22 cellular contexts compared by ENCODE assay signal in the genomic region with DNA sequence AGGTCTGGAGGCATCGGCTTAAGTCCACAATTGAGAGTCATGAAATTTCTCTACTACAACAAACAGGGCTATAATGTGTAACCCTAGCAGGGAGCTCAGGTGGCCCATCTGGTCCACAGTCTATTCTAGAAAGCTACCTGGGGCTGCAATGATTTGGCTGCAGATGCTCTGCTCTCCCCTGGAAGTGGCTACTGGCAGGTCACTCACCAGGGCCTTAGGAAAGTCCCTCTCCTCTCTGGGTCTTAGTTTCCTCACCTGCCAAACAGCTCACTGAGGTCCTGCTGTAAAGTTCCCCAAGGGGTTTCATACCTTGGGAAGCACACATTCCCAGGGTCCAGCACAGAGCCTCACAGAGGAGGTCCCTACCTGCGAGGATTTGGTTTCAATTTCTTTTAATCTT. TPM values are rescaled to one million over a fixed set of nuclear protein-coding genes. Genes with fewer than 3 reads are reported as not detected.
DNase-seq lines count a peak whose midpoint lies in the region; ATAC-seq, FAIRE-seq and TF ChIP-seq lines count a peak whose summit lies in the region.
"Had no signal": no experiment of that assay in that cellular context is flagged by ENCODE, and none has a peak within 500 bp of the region (broad histone marks: within the 10 kb centered on the region; RNA-seq: fewer than 3 reads in every experiment).

No MANE protein-coding gene starts in this region.

- in situ Hi-C loops in HepG2 (cut with HindIII; ENCODE audit: extremely low pct_ligation_motif_present, low pct_unique_long_range_greater_than_20kb): loop anchor here (10.0 kb wide), 1 partner anchor 1266 kb away; no protein-coding TSS in a partner anchor
- in situ Hi-C loops in HAP-1 (cut with MboI; ENCODE audit: low sequenced_read_pairs): loop anchor here (10.0 kb wide), 1 partner anchor 1266 kb away; no protein-coding TSS in a partner anchor

- CTCF ChIA-PET in PC-9 (lab: Charles Lee) (interaction anchor here (0.5 to 1.5 kb wide), 5 partner anchors 33 to 1170 kb away, joined by 3 to 6 read pairs (median 4); no protein-coding TSS in a partner anchor), HepG2 (lab: Yijun Ruan, JAX; ENCODE audit: low intra/inter-chr PET ratio, low total read pairs) (interaction anchor here (1.6 to 2.5 kb wide), 2 partner anchors 433 to 1170 kb away, joined by 7 to 20 read pairs; no protein-coding TSS in a partner anchor)

- TF ChIP-seq EP300 in HepG2 (IDR thresholded peaks at IDR 0.05; ENCODE audit: low read depth in 2 of 2, low read length in 2 of 2): no peak
- no peak for TF ChIP-seq EP300 in HepG2 (CRISPR knock-in tag; IDR thresholded peaks at IDR 0.05; ENCODE audit: borderline replicate concordance)

- TF ChIP-seq RAD21 in HepG2 (CRISPR knock-in tag; IDR thresholded peaks at IDR 0.05): no peak

- peaks cover 43% of the 10 kb centered on the region for H3K27me3 Mint-ChIP-seq in activated CD4-positive, alpha-beta T cell treated with anti-CD3 and anti-CD28 coated beads, Interleukin-2, amount 10 ng/mL, durations not matched to agents 24 days and 14 days
- H3K27me3 Mint-ChIP-seq in CD14-positive monocyte (ENCODE audit: low read depth in 3 of 3): peaks cover 44 to 67% (median 60%) of the 10 kb centered on the region in 3 donors

- ATAC-seq in HepG2 (no peak), thoracic aorta (ENCODE audit: insufficient number of reproducible peaks, low FRiP score, low read depth) (no peak)

- peaks cover 17% of the 10 kb centered on the region; the same call in 1 of the 2 replicates for H3K36me3 ChIP-seq in PC-9 (ENCODE audit: low read depth)
- H3K36me3 ChIP-seq in HepG2 (replicated peaks in 1 of 2; ENCODE audit: control insufficient read depth in 1 of 2, insufficient read depth in 2 of 2, low read length in 2 of 2): no peaks in the 10 kb centered on the region
- H3K36me3 ChIP-seq in thoracic aorta: peaks cover 17% of the 10 kb centered on the region
- H3K36me3 ChIP-seq in HAP-1 (replicated peaks): no peaks in the 10 kb centered on the region

- H3K27ac ChIP-seq in PC-9 (peak overlapping the region; percentile 36), HepG2 (ENCODE audit: extremely low read length, insufficient read depth, low read length) (no peak overlapping the region), thoracic aorta (no peak overlapping the region)
- H3K27ac ChIP-seq: HL-60, thyroid gland had no signal

- no peaks in the 10 kb centered on the region; the same call in 1 of the 2 replicates for H4K20me1 ChIP-seq in PC-9 (ENCODE audit: insufficient read depth)
- H4K20me1 ChIP-seq in HepG2 (ENCODE audit: insufficient read depth, low read length): peaks cover 7% of the 10 kb centered on the region; the same call in 1 of the 2 replicates

- TF ChIP-seq CTCF in PC-9 (conservative IDR thresholded peaks at IDR 0.05) (no peak), HepG2 (CRISPR knock-in tag; IDR thresholded peaks at IDR 0.05) (no peak), thoracic aorta (IDR thresholded peaks at IDR 0.05) (no peak), CD14-positive monocyte (IDR thresholded peaks at IDR 0.05) (no peak)

- FAIRE-seq in HepG2 (lab: Jason Lieb, UNC): no peak
- FAIRE-seq: endometrium, G401.6, GM12891 had no signal

- H3K9me3 ChIP-seq in PC-9 (ENCODE audit: insufficient read depth, low read depth) (no peaks in the 10 kb centered on the region), HepG2 (ENCODE audit: low read length) (no peaks in the 10 kb centered on the region), thoracic aorta (no peaks in the 10 kb centered on the region), HAP-1 (no peaks in the 10 kb centered on the region)
- H3K9me3 ChIP-seq: thyroid gland had no signal

- H3K27ac Mint-ChIP-seq in activated CD4-positive, alpha-beta T cell treated with anti-CD3 and anti-CD28 coated beads, Interleukin-2, amount 10 ng/mL, durations not matched to agents 24 days and 14 days: no peak overlapping the region
- no peak overlapping the region for H3K27ac Mint-ChIP-seq in CD14-positive monocyte
- H3K27ac Mint-ChIP-seq: immature natural killer cell had no signal

- intact Hi-C loops in activated CD4-positive, alpha-beta T cell treated with anti-CD3 and anti-CD28 coated beads, Interleukin-2, amount 10 ng/mL, durations not matched to agents 24 days and 14 days (cut with micrococcal nuclease): no loop called here
- intact Hi-C loops in PC-9 (cut with micrococcal nuclease; ENCODE audit: unreplicated experiment) (no loop called here), HepG2 (cut with micrococcal nuclease; ENCODE audit: unreplicated experiment) (no loop called here), CD14-positive monocyte (cut with micrococcal nuclease) (loop anchor here (2.0 to 5.0 kb wide), 3 partner anchors 1259 to 1334 kb away; no protein-coding TSS in a partner anchor)

- POLR2A ChIA-PET in PC-9 (lab: Charles Lee; ENCODE audit: unreplicated experiment) (interaction anchor here (0.6 kb wide), 2 partner anchors 1060 to 1649 kb away, joined by 3 to 4 read pairs; no protein-coding TSS in a partner anchor), HepG2 (lab: Yijun Ruan, JAX) (interaction anchor here (0.8 kb wide), 1 partner anchor 37 kb away, joined by 3 read pairs; no protein-coding TSS in a partner anchor)

- DNase-seq in activated CD4-positive, alpha-beta T cell treated with anti-CD3 and anti-CD28 coated beads, Interleukin-2, amount 10 ng/mL, durations not matched to agents 24 days and 14 days: peak; percentile 55
- no peak for DNase-seq in activated CD4-positive, alpha-beta T cell treated with anti-CD3 and anti-CD28 coated beads for 1 hour
- no peak for DNase-seq in PC-9
- no peak for DNase-seq in HepG2 (ENCODE audit: low spot score)
- no peak for DNase-seq in thoracic aorta (ENCODE audit: low spot score)
- DNase-seq in HAP-1 (ENCODE audit: low spot score in 2 of 2): no peak
- no peak for DNase-seq in activated CD4-positive, alpha-beta T cell treated with anti-CD3 and anti-CD28 coated beads, Interleukin-2, amount 50 U/mL, for 4 hours
- no peak for DNase-seq in CD14-positive monocyte (ENCODE audit: low spot score)
- DNase-seq: amygdala, COR-L47, immature natural killer cell, KBM-7, NCI-H1105 treated with DMSO at 0.1 percent for 48 hours, thyroid gland had no signal

- H3F3A ChIP-seq in PC-9 (ENCODE audit: insufficient read depth, low read depth): peaks cover 37% of the 10 kb centered on the region; the same call in 1 of the 2 replicates

- H2AFZ ChIP-seq in PC-9: no peak overlapping the region
- no peak overlapping the region for H2AFZ ChIP-seq in HepG2 (ENCODE audit: low read length)

- 23% methylated on average over 1 of the region's 2 CpGs for WGBS in HepG2 (ENCODE audit: low lambda C conversion rate)

- H3K4me3 Mint-ChIP-seq in activated CD4-positive, alpha-beta T cell treated with anti-CD3 and anti-CD28 coated beads, Interleukin-2, amount 10 ng/mL, durations not matched to agents 24 days and 14 days: no peak overlapping the region
- H3K4me3 Mint-ChIP-seq in CD14-positive monocyte: peak overlapping the region in 1 of 2 donors; percentile 46

- no TSS peak for BruUV-seq in PC-9 (replicated peaks; lab: Mats Ljungman, UMichigan)
- BruUV-seq in HepG2 (replicated peaks; lab: Mats Ljungman, UMichigan): no TSS peak

- H3K9ac ChIP-seq in HepG2 (ENCODE audit: insufficient read depth, low read depth, low read length): no peak overlapping the region

- H3K9me2 ChIP-seq in PC-9 (ENCODE audit: insufficient read depth): no peaks in the 10 kb centered on the region

- no peak for TF ChIP-seq POLR2A in HepG2 (IDR thresholded peaks at IDR 0.05; ENCODE audit: insufficient read depth in 1 of 2, low read depth in 2 of 2, low read length in 2 of 2)

- H3K79me2 ChIP-seq in PC-9 (ENCODE audit: low read depth) (peaks cover 28% of the 10 kb centered on the region), HepG2 (ENCODE audit: insufficient read depth, low read length) (no peaks in the 10 kb centered on the region)

- H3K4me2 ChIP-seq in PC-9 (peak overlapping the region; percentile 93), HepG2 (ENCODE audit: low read depth, low read length) (peak overlapping the region; percentile 34; the same call in 1 of the 2 replicates)

- no peaks in the 10 kb centered on the region for H3K36me3 Mint-ChIP-seq in activated CD4-positive, alpha-beta T cell treated with anti-CD3 and anti-CD28 coated beads, Interleukin-2, amount 10 ng/mL, durations not matched to agents 24 days and 14 days (ENCODE audit: low read depth)
- no peaks in the 10 kb centered on the region for H3K36me3 Mint-ChIP-seq in CD14-positive monocyte

- no peaks in the 10 kb centered on the region for H3K9me3 Mint-ChIP-seq in activated CD4-positive, alpha-beta T cell treated with anti-CD3 and anti-CD28 coated beads, Interleukin-2, amount 10 ng/mL, durations not matched to agents 24 days and 14 days
- H3K9me3 Mint-ChIP-seq in CD14-positive monocyte: peaks cover 0 to 9% (median 0%) of the 10 kb centered on the region in 7 donors

- peaks cover 28% of the 10 kb centered on the region for H3K4me1 ChIP-seq in PC-9 (replicated peaks; ENCODE audit: insufficient read depth)
- H3K4me1 ChIP-seq in HepG2 (ENCODE audit: insufficient read depth, low read length): peaks cover 27% of the 10 kb centered on the region
- H3K4me1 ChIP-seq in thoracic aorta (ENCODE audit: control insufficient read depth in 1 of 2, low read depth in 2 of 2): peaks cover 8 to 53% of the 10 kb centered on the region in 2 donors
- no peaks in the 10 kb centered on the region for H3K4me1 ChIP-seq in HAP-1

- H3K4me3 ChIP-seq in PC-9: peak overlapping the region; percentile 84
- H3K4me3 ChIP-seq in HepG2 (replicated peaks in 1 of 3; ENCODE audit: insufficient read depth in 1 of 3, low read depth in 2 of 3, low read length in 3 of 3): no peak overlapping the region; a peak in 1 of 6 replicates
- peak overlapping the region; percentile 55 for H3K4me3 ChIP-seq in thoracic aorta
- no peak overlapping the region for H3K4me3 ChIP-seq in HAP-1
- H3K4me3 ChIP-seq: thyroid gland had no signal

- H3K27me3 ChIP-seq in PC-9 (ENCODE audit: insufficient read depth, low read depth) (no peaks in the 10 kb centered on the region), HepG2 (ENCODE audit: control insufficient read depth in 1 of 2, insufficient read depth in 2 of 2, low read length in 2 of 2) (peaks cover 7 to 42% of the 10 kb centered on the region in 2 experiments; a peak in 4 of 5 replicates), thoracic aorta (replicated peaks; ENCODE audit: insufficient read depth) (no peaks in the 10 kb centered on the region), HAP-1 (ENCODE audit: low read depth) (peaks cover 45% of the 10 kb centered on the region)
- H3K27me3 ChIP-seq: thyroid gland had no signal

- peaks cover 20% of the 10 kb centered on the region for H3K4me1 Mint-ChIP-seq in activated CD4-positive, alpha-beta T cell treated with anti-CD3 and anti-CD28 coated beads, Interleukin-2, amount 10 ng/mL, durations not matched to agents 24 days and 14 days
- peaks cover 4% of the 10 kb centered on the region for H3K4me1 Mint-ChIP-seq in CD14-positive monocyte

RNA-seq across cellular contexts. Expression of a gene that starts 2.5 kb away (rescaled TPM):
- total RNA-seq in activated CD4-positive, alpha-beta T cell treated with anti-CD3 and anti-CD28 coated beads, Interleukin-2, amount 10 ng/mL, durations not matched to agents 24 days and 14 days: 0.72 and 1.5 TPM in 2 replicates
- 237 and 386 TPM in 2 replicates for total RNA-seq in PC-9 (2021)
- not detected in 2 replicates for total RNA-seq in HepG2 (2016; rRNA removed; fragmentation: Illumina TruSeq; extraction: Trizol)
- total RNA-seq in HepG2 (2016; cell fraction: cytosol; rRNA removed; fragmentation: Illumina TruSeq; extraction: Trizol; ENCODE audit: low read depth): not detected in 2 replicates
- 0.04 TPM in 1 of 2 replicates, not detected in the other for total RNA-seq in HepG2 (2016; cell fraction: insoluble cytoplasmic fraction; rRNA removed; fragmentation: Illumina TruSeq; extraction: Trizol)
- not detected in 2 replicates for total RNA-seq in HepG2 (2016; cell fraction: membrane; rRNA removed; fragmentation: Illumina TruSeq; extraction: Trizol)
- not detected in 2 replicates for total RNA-seq in HepG2 (2016; cell fraction: nucleus; rRNA removed; fragmentation: Illumina TruSeq; extraction: Trizol)
- 57.5 and 91.8 TPM in 2 replicates for polyA plus RNA-seq in HepG2 (2011; rRNA removed)
- polyA plus RNA-seq in HepG2 (2011; cell fraction: cytosol; rRNA removed): 49.1 and 87.6 TPM in 2 replicates
- 42.3 and 57.8 TPM in 2 replicates for polyA plus RNA-seq in HepG2 (2011; cell fraction: nucleus; rRNA removed)
- 261 and 275 TPM in 2 replicates for polyA plus RNA-seq in HepG2 (2012)
- polyA plus RNA-seq in HepG2 (2016; cell fraction: cytosol; fragmentation: Illumina TruSeq; extraction: Trizol; ENCODE audit: low read depth): not detected in 2 replicates
- polyA plus RNA-seq in HepG2 (2016; cell fraction: insoluble cytoplasmic fraction; fragmentation: Illumina TruSeq; extraction: Trizol; ENCODE audit: low read depth): 0.15 TPM in 1 of 2 replicates, not detected in the other
- not detected in 2 replicates for polyA plus RNA-seq in HepG2 (2016; cell fraction: membrane; fragmentation: Illumina TruSeq; extraction: Trizol; ENCODE audit: low read depth)
- polyA plus RNA-seq in HepG2 (2016; cell fraction: nucleus; fragmentation: Illumina TruSeq; extraction: Trizol; ENCODE audit: insufficient read depth, low read depth): 0.41 TPM in 1 of 2 replicates, not detected in the other
- polyA minus RNA-seq in HepG2 (2011; rRNA and poly(A)+ RNA removed; ENCODE audit: low replicate concordance): 32.4 and 48.2 TPM in 2 replicates
- 28.6 and 53.0 TPM in 2 replicates for polyA minus RNA-seq in HepG2 (2011; cell fraction: cytosol; rRNA and poly(A)+ RNA removed)
- polyA minus RNA-seq in HepG2 (2011; cell fraction: nucleus; rRNA and poly(A)+ RNA removed): 15.1 and 33.7 TPM in 2 replicates
- total RNA-seq in thoracic aorta: 1,000 to 10,000 TPM in 1 of 2 donors, 100 to 1,000 TPM in 1; 884 to 1,323 TPM
- polyA plus RNA-seq in CD14-positive monocyte: under 1 TPM in 1 of 2 donors, not detected in 1; 0.06 TPM

RNA-seq across cellular contexts. Expression of a gene that starts 30.3 kb away (rescaled TPM):
- total RNA-seq in activated CD4-positive, alpha-beta T cell treated with anti-CD3 and anti-CD28 coated beads, Interleukin-2, amount 10 ng/mL, durations not matched to agents 24 days and 14 days: not detected in 2 replicates
- 0.33 and 0.92 TPM in 2 replicates for total RNA-seq in PC-9 (2021)
- total RNA-seq in HepG2 (2016; rRNA removed; fragmentation: Illumina TruSeq; extraction: Trizol): 2.8 and 5.4 TPM in 2 replicates
- total RNA-seq in HepG2 (2016; cell fraction: cytosol; rRNA removed; fragmentation: Illumina TruSeq; extraction: Trizol; ENCODE audit: low read depth): 1.7 and 1.8 TPM in 2 replicates
- total RNA-seq in HepG2 (2016; cell fraction: insoluble cytoplasmic fraction; rRNA removed; fragmentation: Illumina TruSeq; extraction: Trizol): 2.3 and 4.6 TPM in 2 replicates
- total RNA-seq in HepG2 (2016; cell fraction: membrane; rRNA removed; fragmentation: Illumina TruSeq; extraction: Trizol): 2.0 and 3.0 TPM in 2 replicates
- total RNA-seq in HepG2 (2016; cell fraction: nucleus; rRNA removed; fragmentation: Illumina TruSeq; extraction: Trizol): 5.6 and 6.7 TPM in 2 replicates
- polyA plus RNA-seq in HepG2 (2011; rRNA removed): 885 and 989 TPM in 2 replicates
- 891 and 942 TPM in 2 replicates for polyA plus RNA-seq in HepG2 (2011; cell fraction: cytosol; rRNA removed)
- polyA plus RNA-seq in HepG2 (2011; cell fraction: nucleus; rRNA removed): 894 and 1,114 TPM in 2 replicates
- 2,786 and 3,532 TPM in 2 replicates for polyA plus RNA-seq in HepG2 (2012)
- 2.6 and 3.7 TPM in 2 replicates for polyA plus RNA-seq in HepG2 (2016; cell fraction: cytosol; fragmentation: Illumina TruSeq; extraction: Trizol; ENCODE audit: low read depth)
- 3.0 and 3.5 TPM in 2 replicates for polyA plus RNA-seq in HepG2 (2016; cell fraction: insoluble cytoplasmic fraction; fragmentation: Illumina TruSeq; extraction: Trizol; ENCODE audit: low read depth)
- 3.3 and 3.5 TPM in 2 replicates for polyA plus RNA-seq in HepG2 (2016; cell fraction: membrane; fragmentation: Illumina TruSeq; extraction: Trizol; ENCODE audit: low read depth)
- 15.4 and 16.5 TPM in 2 replicates for polyA plus RNA-seq in HepG2 (2016; cell fraction: nucleus; fragmentation: Illumina TruSeq; extraction: Trizol; ENCODE audit: insufficient read depth, low read depth)
- polyA minus RNA-seq in HepG2 (2011; rRNA and poly(A)+ RNA removed; ENCODE audit: low replicate concordance): 0.12 and 335 TPM in 2 replicates
- polyA minus RNA-seq in HepG2 (2011; cell fraction: cytosol; rRNA and poly(A)+ RNA removed): 850 and 1,063 TPM in 2 replicates
- 152 and 215 TPM in 2 replicates for polyA minus RNA-seq in HepG2 (2011; cell fraction: nucleus; rRNA and poly(A)+ RNA removed)
- not detected for total RNA-seq in thoracic aorta
- not detected for polyA plus RNA-seq in CD14-positive monocyte
- total RNA-seq: A673, mesenteric fat pad, skeletal muscle tissue, thyroid gland had no signal
- polyA plus RNA-seq: immature natural killer cell had no signal

RNA-seq across cellular contexts. Expression of a gene that starts 45.7 kb away (rescaled TPM):
- total RNA-seq in activated CD4-positive, alpha-beta T cell treated with anti-CD3 and anti-CD28 coated beads, Interleukin-2, amount 10 ng/mL, durations not matched to agents 24 days and 14 days: not detected in 2 replicates
- not detected in 2 replicates for total RNA-seq in PC-9 (2021)
- not detected in 2 replicates for total RNA-seq in HepG2 (2016; rRNA removed; fragmentation: Illumina TruSeq; extraction: Trizol)
- total RNA-seq in HepG2 (2016; cell fraction: cytosol; rRNA removed; fragmentation: Illumina TruSeq; extraction: Trizol; ENCODE audit: low read depth): not detected in 2 replicates
- total RNA-seq in HepG2 (2016; cell fraction: insoluble cytoplasmic fraction; rRNA removed; fragmentation: Illumina TruSeq; extraction: Trizol): not detected in 2 replicates
- total RNA-seq in HepG2 (2016; cell fraction: membrane; rRNA removed; fragmentation: Illumina TruSeq; extraction: Trizol): not detected in 2 replicates
- total RNA-seq in HepG2 (2016; cell fraction: nucleus; rRNA removed; fragmentation: Illumina TruSeq; extraction: Trizol): not detected in 2 replicates
- 0.92 and 2.3 TPM in 2 replicates for polyA plus RNA-seq in HepG2 (2011; rRNA removed)
- polyA plus RNA-seq in HepG2 (2011; cell fraction: cytosol; rRNA removed): 0.56 and 1.3 TPM in 2 replicates
- polyA plus RNA-seq in HepG2 (2011; cell fraction: nucleus; rRNA removed): 0.79 and 1.6 TPM in 2 replicates
- polyA plus RNA-seq in HepG2 (2012): 1.8 and 2.3 TPM in 2 replicates
- polyA plus RNA-seq in HepG2 (2016; cell fraction: cytosol; fragmentation: Illumina TruSeq; extraction: Trizol; ENCODE audit: low read depth): not detected in 2 replicates
- not detected in 2 replicates for polyA plus RNA-seq in HepG2 (2016; cell fraction: insoluble cytoplasmic fraction; fragmentation: Illumina TruSeq; extraction: Trizol; ENCODE audit: low read depth)
- not detected in 2 replicates for polyA plus RNA-seq in HepG2 (2016; cell fraction: membrane; fragmentation: Illumina TruSeq; extraction: Trizol; ENCODE audit: low read depth)
- not detected in 2 replicates for polyA plus RNA-seq in HepG2 (2016; cell fraction: nucleus; fragmentation: Illumina TruSeq; extraction: Trizol; ENCODE audit: insufficient read depth, low read depth)
- polyA minus RNA-seq in HepG2 (2011; rRNA and poly(A)+ RNA removed; ENCODE audit: low replicate concordance): 0.34 TPM in 1 of 2 replicates, not detected in the other
- 0.35 and 0.59 TPM in 2 replicates for polyA minus RNA-seq in HepG2 (2011; cell fraction: cytosol; rRNA and poly(A)+ RNA removed)
- polyA minus RNA-seq in HepG2 (2011; cell fraction: nucleus; rRNA and poly(A)+ RNA removed): 0.26 and 0.75 TPM in 2 replicates
- total RNA-seq in thoracic aorta: not detected
- not detected for polyA plus RNA-seq in CD14-positive monocyte
- total RNA-seq: A673, cerebellum, mesenteric fat pad, skeletal muscle tissue, thyroid gland had no signal
- polyA plus RNA-seq: immature natural killer cell had no signal

Comparison
In these comparisons a context has a peak if more than half of its experiments do, and no peak if none do; other contexts are left out.
1. H3K4me3 ChIP-seq: peak in PC-9 (single experiment) and thoracic aorta (single experiment); none in HepG2 (0 of 3) and HAP-1 (single experiment).
2. RNA of a gene that starts 2.5 kb away (total RNA-seq): 884 to 1,323 TPM in thoracic aorta and 237 to 386 TPM in PC-9; 0.72 to 1.5 TPM in activated CD4-positive, alpha-beta T cell treated with anti-CD3 and anti-CD28 coated beads, Interleukin-2, amount 10 ng/mL, durations not matched to agents 24 days and 14 days and 0.04 TPM in HepG2; every median in the first group is over 10 times any median in the second.
3. intact Hi-C loops: an anchor here in CD14-positive monocyte (2.0 to 5.0 kb wide); none called in activated CD4-positive, alpha-beta T cell treated with anti-CD3 and anti-CD28 coated beads, Interleukin-2, amount 10 ng/mL, durations not matched to agents 24 days and 14 days, PC-9 and HepG2.